Comparison of ENCODE assay signal across 15 cellular contexts in genomic region chr2:160331258-160332025, GRCh38.
DNase-seq lines count a peak whose midpoint lies in the region; ATAC-seq and TF ChIP-seq lines count a peak whose summit lies in the region.
"Had no signal": no experiment of that assay in that cellular context is flagged by ENCODE, and none has a peak within 500 bp of the region (broad histone marks: within the 10 kb centered on the region; RNA-seq: fewer than 3 reads in every experiment).

No MANE protein-coding gene starts in this region.

- H3K9me3 Mint-ChIP-seq in CD4-positive, alpha-beta T cell, result no peaks in the 10 kb centered on the region
- H3K9me3 Mint-ChIP-seq in HFFc6, result no peaks in the 10 kb centered on the region
- no peaks in the 10 kb centered on the region for H3K9me3 Mint-ChIP-seq in chondrocyte (ENCODE audit: low read depth)

- peaks cover 13% of the 10 kb centered on the region for H3K36me3 Mint-ChIP-seq in CD4-positive, alpha-beta T cell (ENCODE audit: low read depth)
- H3K36me3 Mint-ChIP-seq in HFFc6 (ENCODE audit: low read depth) (peaks cover 13% of the 10 kb centered on the region), chondrocyte (ENCODE audit: low read depth) (peaks cover 5% of the 10 kb centered on the region)

- intact Hi-C loops in CD4-positive, alpha-beta T cell (cut with DNase I, micrococcal nuclease), result loop anchor here in 1 of 2 experiments (2.0 to 5.0 kb wide), 2 partner anchors 15 to 76 kb away; no protein-coding TSS in a partner anchor

- H3K4me3 ChIP-seq in mesodermal cell (ENCODE audit: extremely low read depth, insufficient read depth, low read length, poor library complexity, severe bottlenecking), result no peak overlapping the region
- H3K4me3 ChIP-seq: ascending aorta, ovary had no signal

- CTCF ChIA-PET in CD4-positive, alpha-beta T cell (lab: Charles Lee), result interaction anchor here (1.9 kb wide), 1 partner anchor 7 kb away, joined by 6 read pairs; no protein-coding TSS in a partner anchor

- no peaks in the 10 kb centered on the region for H3K9me3 ChIP-seq in CD4-positive, alpha-beta T cell (ENCODE audit: control insufficient read depth, low read length)
- no peaks in the 10 kb centered on the region for H3K9me3 ChIP-seq in mesodermal cell (ENCODE audit: control insufficient read depth, low read length)
- H3K9me3 ChIP-seq: ascending aorta, ovary had no signal

- H3K27me3 Mint-ChIP-seq in CD4-positive, alpha-beta T cell, result no peaks in the 10 kb centered on the region
- peaks cover 4% of the 10 kb centered on the region; the same call in 1 of the 2 replicates for H3K27me3 Mint-ChIP-seq in HFFc6 (ENCODE audit: insufficient read depth)
- H3K27me3 Mint-ChIP-seq in chondrocyte (ENCODE audit: low read depth), result no peaks in the 10 kb centered on the region

- peak overlapping the region; percentile 50 for H3K27ac Mint-ChIP-seq in CD4-positive, alpha-beta T cell
- H3K27ac Mint-ChIP-seq in HFFc6 (peak overlapping the region; percentile 67), chondrocyte (ENCODE audit: unreplicated experiment) (peak overlapping the region; percentile 10)

- ATAC-seq in CD4-positive, alpha-beta T cell (ENCODE audit: poor library complexity), result no peak
- ATAC-seq in HG03196 (IDR thresholded peaks at IDR 0.05; ENCODE audit: unreplicated experiment) (no peak), GM18498 (IDR thresholded peaks at IDR 0.05; ENCODE audit: unreplicated experiment) (no peak), GM21717 (IDR thresholded peaks at IDR 0.05; ENCODE audit: unreplicated experiment) (no peak)

- no peak overlapping the region for H3K4me3 Mint-ChIP-seq in CD4-positive, alpha-beta T cell
- H3K4me3 Mint-ChIP-seq in HFFc6 (no peak overlapping the region), chondrocyte (ENCODE audit: unreplicated experiment) (no peak overlapping the region)

- no peak for TF ChIP-seq CTCF in CD4-positive, alpha-beta T cell (IDR thresholded peaks at IDR 0.05)
- TF ChIP-seq CTCF in HFFc6 (IDR thresholded peaks at IDR 0.05) (no peak), chondrocyte (IDR thresholded peaks at IDR 0.05) (no peak)

- peaks cover 99% of the 10 kb centered on the region for H3K4me1 Mint-ChIP-seq in CD4-positive, alpha-beta T cell (ENCODE audit: low read depth)
- H3K4me1 Mint-ChIP-seq in HFFc6 (ENCODE audit: low read depth), result peaks cover 95% of the 10 kb centered on the region
- peaks cover 93% of the 10 kb centered on the region for H3K4me1 Mint-ChIP-seq in chondrocyte (ENCODE audit: low read depth)

- no peak overlapping the region for H3K27ac ChIP-seq in CD4-positive, alpha-beta T cell (ENCODE audit: low read depth, low read length)
- H3K27ac ChIP-seq in mesodermal cell (ENCODE audit: low read depth, low read length, severe bottlenecking), result peak overlapping the region; percentile 55
- H3K27ac ChIP-seq: ovary had no signal

- H3K4me1 ChIP-seq in mesodermal cell (ENCODE audit: control insufficient read depth, insufficient read depth, low read length, poor library complexity, severe bottlenecking), result peaks cover 50% of the 10 kb centered on the region

- no peaks in the 10 kb centered on the region for H3K27me3 ChIP-seq in CD4-positive, alpha-beta T cell (ENCODE audit: control insufficient read depth, insufficient read depth, low read length)
- H3K27me3 ChIP-seq: ascending aorta, ovary had no signal

- no peak for DNase-seq in CD4-positive, alpha-beta T cell
- DNase-seq in HFFc6 (no peak), chondrocyte (ENCODE audit: low spot score) (no peak), Ammon's horn (ENCODE audit: low spot score) (no peak)
- DNase-seq: activated CD8-positive, alpha-beta memory T cell treated with anti-CD3 and anti-CD28 coated beads, Interleukin-2, amount 50 U/mL, for 4 hours; DMS79; H7; NCI-H1436 treated with DMSO at 0.1 percent for 48 hours; NCI-H446 had no signal

- POLR2A ChIA-PET in CD4-positive, alpha-beta T cell (lab: Charles Lee), result interaction anchor here (0.9 to 1.9 kb wide), 2 partner anchors 10 to 62 kb away, joined by 3 to 5 read pairs; no protein-coding TSS in a partner anchor

- 82 to 87% methylated on average over 3 to 4 of the region's 6 CpGs for WGBS in mesodermal cell (ENCODE audit: insufficient coverage in 2 of 2), 2 experiments

- H3K36me3 ChIP-seq in mesodermal cell (ENCODE audit: control insufficient read depth, insufficient read depth, low read length), result peaks cover 13% of the 10 kb centered on the region
- H3K36me3 ChIP-seq: ascending aorta, ovary had no signal

Comparison
In these comparisons a context has a peak if more than half of its experiments do, and no peak if none do; other contexts are left out.
1. H3K27ac Mint-ChIP-seq: peak in every context shown above with its lines; median percentile 67 in HFFc6; 50 in CD4-positive, alpha-beta T cell; 10 in chondrocyte.